9 cellular contexts compared by ENCODE assay signal in genomic region chr1:56584910-56585528, GRCh38. TPM values are rescaled to one million over a fixed set of nuclear protein-coding genes. Genes with fewer than 3 reads are reported as not detected.
A peak's percentile ranks its signal among the peaks of the same experiment; 100 is the strongest.
DNase-seq lines count a peak whose midpoint lies in the region; ATAC-seq, FAIRE-seq and TF ChIP-seq lines count a peak whose summit lies in the region.
"Had no signal": no experiment of that assay in that cellular context is flagged by ENCODE, and none has a peak within 500 bp of the region (broad histone marks: within the 10 kb centered on the region; RNA-seq: fewer than 3 reads in every experiment).

No MANE protein-coding gene starts in this region.

- 0 out of 4 replicates have a peak, but pooled peaks of 1 of the 2 experiments have one; percentile 8 for TF ChIP-seq EP300 in SK-N-SH (IDR thresholded peaks at IDR 0.05; ENCODE audit: borderline replicate concordance in 1 of 2, low read depth in 1 of 2, low read length in 1 of 2)

- H3F3A ChIP-seq in SK-N-SH (replicated peaks; ENCODE audit: insufficient read depth): peaks cover 10% of the 10 kb centered on the region

- peaks cover 0 to 9% of the 10 kb centered on the region in 2 experiments; a peak in 2 of 4 replicates for H3K4me1 ChIP-seq in SK-N-SH (ENCODE audit: control insufficient read depth in 1 of 2, insufficient read depth in 2 of 2, low read depth in 1 of 2, low read length in 1 of 2)
- peaks cover 2 to 16% (median 10%) of the 10 kb centered on the region in 3 donors for H3K4me1 ChIP-seq in pancreas

- no peaks in the 10 kb centered on the region for H3K9me2 ChIP-seq in SK-N-SH

- CTCF ChIA-PET in SK-N-SH (lab: Yijun Ruan, JAX): interaction anchor here (0.5 to 4.2 kb wide), 66 partner anchors 9 to 1442 kb away, joined by 3 to 70 read pairs (median 4); partner anchors contain the start of gene PRKAA2

- no peak overlapping the region for H3K4me3 ChIP-seq in LNCaP clone FGC (ENCODE audit: low read depth, low read length)
- no peak overlapping the region for H3K4me3 ChIP-seq in SK-N-SH (ENCODE audit: low read depth in 2 of 2, low read length in 1 of 2)
- H3K4me3 ChIP-seq in fibroblast of the aortic adventitia (ENCODE audit: low read depth, low read length): no peak overlapping the region
- H3K4me3 ChIP-seq in pancreas: no peak overlapping the region
- H3K4me3 ChIP-seq: BLaER1 had no signal

- DNase-seq in NCI-H1092 treated with DMSO at 0.1 percent for 48 hours (lab: John Stamatoyannopoulos, UW) (peak; percentile 57), NCI-H1092 (lab: John Stamatoyannopoulos, UW) (no peak), LNCaP clone FGC (ENCODE audit: low read depth) (no peak), SK-N-SH (peak; percentile 62), fibroblast of the aortic adventitia (ENCODE audit: low read depth) (peak; percentile 88), pancreas (peak in 2 of 6 donors; percentile 15 to 58)
- DNase-seq in activated CD4-positive, alpha-beta T cell treated with anti-CD3 and anti-CD28 coated beads for 48 hours: no peak

- H3K9ac ChIP-seq in SK-N-SH: no peak overlapping the region
- H3K9ac ChIP-seq: BLaER1 had no signal

- H2AFZ ChIP-seq in SK-N-SH (ENCODE audit: low read depth): no peak overlapping the region

- H3K4me2 ChIP-seq in SK-N-SH: no peak overlapping the region
- H3K4me2 ChIP-seq: BLaER1 had no signal

- peak; percentile 81 for TF ChIP-seq CTCF in LNCaP clone FGC (IDR thresholded peaks at IDR 0.05; ENCODE audit: control insufficient read depth, extremely low read depth, insufficient read depth)
- peak; percentile 87 for TF ChIP-seq CTCF in SK-N-SH (IDR thresholded peaks at IDR 0.05)
- TF ChIP-seq CTCF in fibroblast of the aortic adventitia (IDR thresholded peaks at IDR 0.05; ENCODE audit: insufficient read depth, low read length): peak; percentile 84
- peak; percentile 36 to 71 (median 58) for TF ChIP-seq CTCF in pancreas (IDR thresholded peaks at IDR 0.05)

- intact Hi-C loops in pancreas (cut with DNase I): loop anchor here in 1 of 3 donors (5.0 to 10.0 kb wide), 3 partner anchors 173 to 1300 kb away; no protein-coding TSS in a partner anchor

- peak overlapping the region in 1 of 2 experiments; percentile 90; a peak in 2 of 4 replicates for H3K27ac ChIP-seq in SK-N-SH (ENCODE audit: low read depth in 2 of 2, low read length in 1 of 2)
- H3K27ac ChIP-seq in pancreas: no peak overlapping the region
- H3K27ac ChIP-seq: BLaER1 had no signal

- WGBS in SK-N-SH (ENCODE audit: low lambda C conversion rate): 37% methylated on average over 5 of the region's 5 CpGs
- WGBS in pancreas, 2 donors: 12% methylated on average over 5 of the region's 5 CpGs

- H3K9me3 ChIP-seq in SK-N-SH: no peaks in the 10 kb centered on the region
- no peaks in the 10 kb centered on the region for H3K9me3 ChIP-seq in pancreas
- H3K9me3 ChIP-seq: BLaER1 had no signal

- peak; percentile 98 for TF ChIP-seq RAD21 in SK-N-SH (IDR thresholded peaks at IDR 0.05; ENCODE audit: low read length)

- no peaks in the 10 kb centered on the region for H3K79me2 ChIP-seq in SK-N-SH (ENCODE audit: insufficient read depth)

- H3K36me3 ChIP-seq in SK-N-SH (replicated peaks in 1 of 2; ENCODE audit: control insufficient read depth in 1 of 2, insufficient read depth in 2 of 2, low read length in 1 of 2) (no peaks in the 10 kb centered on the region), pancreas (no peaks in the 10 kb centered on the region)
- H3K36me3 ChIP-seq: BLaER1 had no signal

- ATAC-seq in pancreas (peak; percentile 66 to 92 (median 91)), GM21576 (IDR thresholded peaks at IDR 0.05; ENCODE audit: unreplicated experiment) (no peak)

- POLR2A ChIA-PET in SK-N-SH (lab: Yijun Ruan, JAX): no interaction called here

- H3K27me3 ChIP-seq in SK-N-SH (ENCODE audit: insufficient read depth): no peaks in the 10 kb centered on the region
- no peaks in the 10 kb centered on the region for H3K27me3 ChIP-seq in pancreas
- H3K27me3 ChIP-seq: BLaER1 had no signal

- H4K20me1 ChIP-seq in SK-N-SH (ENCODE audit: insufficient read depth): no peaks in the 10 kb centered on the region
- H4K20me1 ChIP-seq: BLaER1 had no signal

- peak; percentile 98 for FAIRE-seq in pancreas (lab: Jason Lieb, UNC)

TF ChIP-seq in SK-N-SH, 30 proteins besides CTCF, POLR2A, EP300 and RAD21:
- peak; percentile 81 for TF ChIP-seq CHD2 (IDR thresholded peaks at IDR 0.05; ENCODE audit: low read length, partially characterized antibody)
- TF ChIP-seq, protein P1, sequence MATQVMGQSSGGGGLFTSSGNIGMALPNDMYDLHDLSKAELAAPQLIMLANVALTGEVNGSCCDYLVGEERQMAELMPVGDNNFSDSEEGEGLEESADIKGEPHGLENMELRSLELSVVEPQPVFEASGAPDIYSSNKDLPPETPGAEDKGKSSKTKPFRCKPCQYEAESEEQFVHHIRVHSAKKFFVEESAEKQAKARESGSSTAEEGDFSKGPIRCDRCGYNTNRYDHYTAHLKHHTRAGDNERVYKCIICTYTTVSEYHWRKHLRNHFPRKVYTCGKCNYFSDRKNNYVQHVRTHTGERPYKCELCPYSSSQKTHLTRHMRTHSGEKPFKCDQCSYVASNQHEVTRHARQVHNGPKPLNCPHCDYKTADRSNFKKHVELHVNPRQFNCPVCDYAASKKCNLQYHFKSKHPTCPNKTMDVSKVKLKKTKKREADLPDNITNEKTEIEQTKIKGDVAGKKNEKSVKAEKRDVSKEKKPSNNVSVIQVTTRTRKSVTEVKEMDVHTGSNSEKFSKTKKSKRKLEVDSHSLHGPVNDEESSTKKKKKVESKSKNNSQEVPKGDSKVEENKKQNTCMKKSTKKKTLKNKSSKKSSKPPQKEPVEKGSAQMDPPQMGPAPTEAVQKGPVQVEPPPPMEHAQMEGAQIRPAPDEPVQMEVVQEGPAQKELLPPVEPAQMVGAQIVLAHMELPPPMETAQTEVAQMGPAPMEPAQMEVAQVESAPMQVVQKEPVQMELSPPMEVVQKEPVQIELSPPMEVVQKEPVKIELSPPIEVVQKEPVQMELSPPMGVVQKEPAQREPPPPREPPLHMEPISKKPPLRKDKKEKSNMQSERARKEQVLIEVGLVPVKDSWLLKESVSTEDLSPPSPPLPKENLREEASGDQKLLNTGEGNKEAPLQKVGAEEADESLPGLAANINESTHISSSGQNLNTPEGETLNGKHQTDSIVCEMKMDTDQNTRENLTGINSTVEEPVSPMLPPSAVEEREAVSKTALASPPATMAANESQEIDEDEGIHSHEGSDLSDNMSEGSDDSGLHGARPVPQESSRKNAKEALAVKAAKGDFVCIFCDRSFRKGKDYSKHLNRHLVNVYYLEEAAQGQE (IDR thresholded peaks at IDR 0.05; ENCODE audit: low read depth, low read length): no peak
- peak; percentile 92 for TF ChIP-seq SMC3 (IDR thresholded peaks at IDR 0.05; ENCODE audit: low read depth, low read length)
- TF ChIP-seq YY1 (IDR thresholded peaks at IDR 0.05; ENCODE audit: low read depth): peak; percentile 70; the same call in 1 of the 2 replicates
- TF ChIP-seq MXI1 (IDR thresholded peaks at IDR 0.05; ENCODE audit: low read depth, low read length): no peak
- TF ChIP-seq RCOR1 (IDR thresholded peaks at IDR 0.05; ENCODE audit: low read length): no peak
- no peak for TF ChIP-seq SIN3A (IDR thresholded peaks at IDR 0.05; ENCODE audit: borderline replicate concordance, low read depth, low read length)
- no peak for TF ChIP-seq ELF1 (IDR thresholded peaks at IDR 0.05)

RNA-seq across cellular contexts. Expression of gene PLPP3, which starts 5.7 kb away (rescaled TPM):
- polyA plus RNA-seq in SK-N-SH (2012; rRNA removed) (32.2 and 38.1 TPM in 2 replicates), pancreas (10 to 100 TPM in 1 of 2 donors, 1 to 10 TPM in 1; 5.5 to 13.7 TPM)
- polyA plus RNA-seq in SK-N-SH (2012; cell fraction: cytosol; rRNA removed): 28.3 and 34.6 TPM in 2 replicates
- polyA plus RNA-seq in SK-N-SH (2012; cell fraction: nucleus; rRNA removed): 20.8 and 34.3 TPM in 2 replicates
- total RNA-seq in fibroblast of the aortic adventitia (ENCODE audit: low replicate concordance) (45.7 and 270 TPM in 2 replicates), pancreas (10 to 100 TPM; 14.6 to 29.6 (median 21.8) TPM)

Comparison
In these comparisons a context has a peak if more than half of its experiments do, and no peak if none do; other contexts are left out.
1. DNase-seq: peak in NCI-H1092 treated with DMSO at 0.1 percent for 48 hours (single experiment), SK-N-SH (single experiment) and fibroblast of the aortic adventitia (single experiment); none in NCI-H1092 (single experiment), LNCaP clone FGC (single experiment) and activated CD4-positive, alpha-beta T cell treated with anti-CD3 and anti-CD28 coated beads for 48 hours (single experiment).
2. Peak in every context shown above with its lines, with median percentiles within 50 percentile points of each other: CTCF ChIP-seq.